Comparison of ENCODE assay signal across 18 cellular contexts in genomic region chr17:48970224-48970623, GRCh38. TPM values are rescaled to one million over a fixed set of nuclear protein-coding genes. Genes with fewer than 3 reads are reported as not detected.
DNase-seq lines count a peak whose midpoint lies in the region; ATAC-seq and TF ChIP-seq lines count a peak whose summit lies in the region.
"Had no signal": no experiment of that assay in that cellular context is flagged by ENCODE, and none has a peak within 500 bp of the region (broad histone marks: within the 10 kb centered on the region; RNA-seq: fewer than 3 reads in every experiment).

No MANE protein-coding gene starts in this region.

- TF ChIP-seq CTCF in SK-N-SH (IDR thresholded peaks at IDR 0.05): no peak
- TF ChIP-seq CTCF in upper lobe of right lung (IDR thresholded peaks at IDR 0.05): no peak
- TF ChIP-seq CTCF in adrenal gland (IDR thresholded peaks at IDR 0.05): no peak

- H3F3A ChIP-seq in SK-N-SH (replicated peaks; ENCODE audit: insufficient read depth): peaks cover 20% of the 10 kb centered on the region

- 30% methylated on average over 4 of the region's 4 CpGs for WGBS in SK-N-SH (ENCODE audit: low lambda C conversion rate)
- WGBS in adrenal gland, 4 donors: 39 to 69% (median 52%) methylated on average over 4 of the region's 4 CpGs

- CTCF ChIA-PET in SK-N-SH (lab: Yijun Ruan, JAX): interaction anchor here (0.8 to 1.6 kb wide), 4 partner anchors 9 to 156 kb away, joined by 3 to 4 read pairs (median 3); no protein-coding TSS in a partner anchor

- DNase-seq in SK-N-SH: peak; percentile 34
- DNase-seq in NCI-H446 treated with DMSO at 0.1 percent for 48 hours (lab: John Stamatoyannopoulos, UW): peak; percentile 8
- DNase-seq in fibroblast of peridontal ligament (ENCODE audit: extremely low read depth): peak; percentile 26
- peak; percentile 41 for DNase-seq in upper lobe of right lung
- no peak for DNase-seq in activated CD4-positive, alpha-beta T cell treated with anti-CD3 and anti-CD28 coated beads for 1 hour
- no peak for DNase-seq in ecto neural progenitor cell (ENCODE audit: low spot score)
- DNase-seq in adrenal gland: no peak
- DNase-seq: activated CD4-positive, alpha-beta T cell treated with anti-CD3 and anti-CD28 coated beads for 48 hours; activated T-cell treated with anti-CD3 and anti-CD28 coated beads, Interleukin-2, amount 50 U/mL, for 48 hours; HCEC 1CT; MG63; midbrain; substantia nigra; T-helper 2 cell had no signal

- H3K4me1 ChIP-seq in SK-N-SH (ENCODE audit: control insufficient read depth in 1 of 2, insufficient read depth in 2 of 2, low read depth in 1 of 2, low read length in 1 of 2): peaks cover 0 to 22% of the 10 kb centered on the region in 2 experiments; a peak in 3 of 4 replicates
- H3K4me1 ChIP-seq in upper lobe of right lung: no peaks in the 10 kb centered on the region
- no peaks in the 10 kb centered on the region for H3K4me1 ChIP-seq in adrenal gland (replicated peaks in 1 of 2)
- H3K4me1 ChIP-seq: pancreas had no signal

- no peaks in the 10 kb centered on the region for H3K27me3 ChIP-seq in SK-N-SH (ENCODE audit: insufficient read depth)
- H3K27me3 ChIP-seq in upper lobe of right lung: peaks cover under 1% of the 10 kb centered on the region
- peaks cover 15% of the 10 kb centered on the region for H3K27me3 ChIP-seq in adrenal gland
- H3K27me3 ChIP-seq: MG63 had no signal

- POLR2A ChIA-PET in SK-N-SH (lab: Yijun Ruan, JAX): no interaction called here

- H3K4me2 ChIP-seq in SK-N-SH: no peak overlapping the region

- no peak for TF ChIP-seq POLR2A in adrenal gland (IDR thresholded peaks at IDR 0.05)

- TF ChIP-seq RAD21 in SK-N-SH (IDR thresholded peaks at IDR 0.05; ENCODE audit: low read length): no peak

- H3K9me3 ChIP-seq in SK-N-SH (no peaks in the 10 kb centered on the region), upper lobe of right lung (no peaks in the 10 kb centered on the region), adrenal gland (replicated peaks in 1 of 3) (no peaks in the 10 kb centered on the region)
- H3K9me3 ChIP-seq: MG63, pancreas had no signal

- H2AFZ ChIP-seq in SK-N-SH (ENCODE audit: low read depth): no peak overlapping the region; the same call in 1 of the 2 replicates

- no peaks in the 10 kb centered on the region for H3K9me2 ChIP-seq in SK-N-SH

- no peaks in the 10 kb centered on the region for H4K20me1 ChIP-seq in SK-N-SH (ENCODE audit: insufficient read depth)

- no peak overlapping the region for H3K27ac ChIP-seq in SK-N-SH (ENCODE audit: low read depth in 2 of 2, low read length in 1 of 2)
- H3K27ac ChIP-seq in upper lobe of right lung: no peak overlapping the region
- H3K27ac ChIP-seq in adrenal gland: no peak overlapping the region
- H3K27ac ChIP-seq: pancreas had no signal

- intact Hi-C loops in upper lobe of right lung (cut with DNase I): no loop called here
- intact Hi-C loops in adrenal gland (cut with DNase I): no loop called here

- no peaks in the 10 kb centered on the region for H3K79me2 ChIP-seq in SK-N-SH (ENCODE audit: insufficient read depth)

- H3K4me3 ChIP-seq in SK-N-SH (ENCODE audit: low read depth in 2 of 2, low read length in 1 of 2): no peak overlapping the region
- no peak overlapping the region for H3K4me3 ChIP-seq in upper lobe of right lung
- no peak overlapping the region for H3K4me3 ChIP-seq in adrenal gland
- H3K4me3 ChIP-seq: MG63, pancreas had no signal

- no peaks in the 10 kb centered on the region for H3K36me3 ChIP-seq in SK-N-SH (replicated peaks in 1 of 2; ENCODE audit: control insufficient read depth in 1 of 2, insufficient read depth in 2 of 2, low read length in 1 of 2)
- H3K36me3 ChIP-seq in upper lobe of right lung: no peaks in the 10 kb centered on the region
- no peaks in the 10 kb centered on the region for H3K36me3 ChIP-seq in adrenal gland (replicated peaks in 1 of 2)
- H3K36me3 ChIP-seq: MG63, pancreas had no signal

- no peak for ATAC-seq in SK-N-SH treated with all-trans-retinoic acid at 6 μM for 48 hours
- no peak for ATAC-seq in upper lobe of right lung
- ATAC-seq: pancreas had no signal

- H3K9ac ChIP-seq in SK-N-SH: no peak overlapping the region

- TF ChIP-seq EP300 in SK-N-SH (IDR thresholded peaks at IDR 0.05; ENCODE audit: borderline replicate concordance in 1 of 2, low read depth in 1 of 2, low read length in 1 of 2): no peak

TF ChIP-seq in SK-N-SH, 30 proteins besides CTCF, POLR2A, EP300 and RAD21:
- TF ChIP-seq NFIC (IDR thresholded peaks at IDR 0.05; ENCODE audit: borderline replicate concordance) (peak; percentile 57), RCOR1 (IDR thresholded peaks at IDR 0.05; ENCODE audit: low read length) (no peak)

TF ChIP-seq in SK-N-SH treated with all-trans-retinoic acid at 6 μM for 48 hours, 23 proteins besides CTCF, POLR2A, EP300 and RAD21:
- TF ChIP-seq TOX (CRISPR knock-in tag; IDR thresholded peaks at IDR 0.05; ENCODE audit: borderline replicate concordance) (no peak), CSDC2 (CRISPR knock-in tag; IDR thresholded peaks at IDR 0.05) (no peak), ZFP3 (CRISPR knock-in tag; IDR thresholded peaks at IDR 0.05) (no peak), CSRNP3 (CRISPR knock-in tag; IDR thresholded peaks at IDR 0.05) (no peak), PPARA (CRISPR knock-in tag; IDR thresholded peaks at IDR 0.05; ENCODE audit: borderline replicate concordance) (no peak), CREB5 (CRISPR knock-in tag; IDR thresholded peaks at IDR 0.05; ENCODE audit: low read depth) (no peak), GLIS3 (CRISPR knock-in tag; IDR thresholded peaks at IDR 0.05) (no peak), ARNTL (CRISPR knock-in tag; IDR thresholded peaks at IDR 0.05; ENCODE audit: borderline replicate concordance, low read depth) (no peak), ZFP30 (CRISPR knock-in tag; IDR thresholded peaks at IDR 0.05) (no peak), ZNF8 (CRISPR knock-in tag; IDR thresholded peaks at IDR 0.05) (no peak), BACH2 (CRISPR knock-in tag; IDR thresholded peaks at IDR 0.05; ENCODE audit: borderline replicate concordance) (no peak), ZNF70 (CRISPR knock-in tag; IDR thresholded peaks at IDR 0.05) (no peak), OSR1 (CRISPR knock-in tag; IDR thresholded peaks at IDR 0.05) (no peak), ZC3H10 (CRISPR knock-in tag; IDR thresholded peaks at IDR 0.05) (no peak), ISL1 (CRISPR knock-in tag; IDR thresholded peaks at IDR 0.05) (no peak), TCF4 (CRISPR knock-in tag; IDR thresholded peaks at IDR 0.05; ENCODE audit: borderline replicate concordance) (no peak), SNAI2 (CRISPR knock-in tag; IDR thresholded peaks at IDR 0.05) (no peak)
TF ChIP-seq in SK-N-SH treated with all-trans-retinoic acid at 6 μM for 48 hours: peak in this region for 0.

RNA-seq across cellular contexts. Expression of gene GIP, which starts 1.8 kb away (rescaled TPM):
- polyA plus RNA-seq in SK-N-SH (2012; rRNA removed): 0.29 and 0.64 TPM in 2 replicates
- polyA plus RNA-seq in SK-N-SH (2012; cell fraction: cytosol; rRNA removed): 0.34 and 0.58 TPM in 2 replicates
- 0.19 TPM in 1 of 2 replicates, not detected in the other for polyA plus RNA-seq in SK-N-SH (2012; cell fraction: nucleus; rRNA removed)
- total RNA-seq in upper lobe of right lung: not detected
- under 1 TPM in 1 of 8 donors, not detected in 7; 0.35 TPM for total RNA-seq in adrenal gland
- under 1 TPM in 1 of 3 donors, not detected in 2; 0.97 TPM for polyA plus RNA-seq in adrenal gland
- total RNA-seq: dermis microvascular lymphatic vessel endothelial cell, pancreas, RPMI7951 had no signal
- polyA plus RNA-seq: pancreas had no signal

RNA-seq across cellular contexts. Expression of gene SNF8, which starts 25.6 kb away (rescaled TPM):
- polyA plus RNA-seq in SK-N-SH (2012; rRNA removed) (329 and 358 TPM in 2 replicates), adrenal gland (100 to 1,000 TPM in 2 of 3 donors, 10 to 100 TPM in 1; 98.8 to 160 (median 142) TPM)
- polyA plus RNA-seq in SK-N-SH (2012; cell fraction: cytosol; rRNA removed): 283 and 343 TPM in 2 replicates
- polyA plus RNA-seq in SK-N-SH (2012; cell fraction: nucleus; rRNA removed): 185 and 191 TPM in 2 replicates
- total RNA-seq in upper lobe of right lung (78.0 TPM), adrenal gland (100 to 1,000 TPM in 4 of 8 donors, 10 to 100 TPM in 4; 52.0 to 133 (median 102) TPM)

RNA-seq across cellular contexts. Expression of gene IGF2BP1, which starts 27.0 kb away (rescaled TPM):
- polyA plus RNA-seq in SK-N-SH (2012; rRNA removed) (0.02 and 0.05 TPM in 2 replicates), adrenal gland (under 1 TPM in 2 of 3 donors, not detected in 1; under 0.01 to 0.02 TPM)
- polyA plus RNA-seq in SK-N-SH (2012; cell fraction: cytosol; rRNA removed): 0.07 and 0.10 TPM in 2 replicates
- 0.01 and 0.21 TPM in 2 replicates for polyA plus RNA-seq in SK-N-SH (2012; cell fraction: nucleus; rRNA removed)
- total RNA-seq in upper lobe of right lung (not detected), adrenal gland (1 to 10 TPM in 1 of 8 donors, under 1 TPM in 4, not detected in 3; under 0.01 to 1.5 (median 0.32) TPM)

Comparison
In these comparisons a context has a peak if more than half of its experiments do, and no peak if none do; other contexts are left out.
1. DNase-seq: peak in SK-N-SH (single experiment), NCI-H446 treated with DMSO at 0.1 percent for 48 hours (single experiment), fibroblast of peridontal ligament (single experiment) and upper lobe of right lung (single experiment); none in activated CD4-positive, alpha-beta T cell treated with anti-CD3 and anti-CD28 coated beads for 1 hour (single experiment), ecto neural progenitor cell (single experiment) and adrenal gland (0 of 7).